19 cellular contexts compared by ENCODE assay signal in genomic region chr6:36025260-36025931, GRCh38. TPM values are rescaled to one million over a fixed set of nuclear protein-coding genes. Genes with fewer than 3 reads are reported as not detected.
DNase-seq lines count a peak whose midpoint lies in the region; ATAC-seq, FAIRE-seq and TF ChIP-seq lines count a peak whose summit lies in the region.
"Had no signal": no experiment of that assay in that cellular context is flagged by ENCODE, and none has a peak within 500 bp of the region (broad histone marks: within the 10 kb centered on the region; RNA-seq: fewer than 3 reads in every experiment).

No MANE protein-coding gene starts in this region.

- ATAC-seq in HepG2 (no peak), right lobe of liver (no peak), psoas muscle (no peak)
- ATAC-seq: esophagus mucosa; PC-3; stimulated activated naive CD8-positive, alpha-beta T cell treated with anti-CD3 and anti-CD28 coated beads, Interleukin-15, amount 100 ng/mL, for 72 hours had no signal

- TF ChIP-seq RAD21 in HepG2 (CRISPR knock-in tag; IDR thresholded peaks at IDR 0.05): no peak

- intact Hi-C loops in HepG2 (cut with micrococcal nuclease; ENCODE audit: unreplicated experiment) (loop anchor here (5.0 to 10.0 kb wide), 2 partner anchors 81 to 103 kb away; partner anchors contain the start of gene SRPK1), right lobe of liver (cut with DNase I) (loop anchor here in 1 of 2 donors (5.0 kb wide), 1 partner anchor 72 kb away; no protein-coding TSS in a partner anchor), psoas muscle (cut with DNase I) (loop anchor here in 1 of 2 donors (10.0 kb wide), 1 partner anchor 339 kb away; no protein-coding TSS in a partner anchor)

- H3K4me2 ChIP-seq in HepG2 (ENCODE audit: low read depth, low read length): no peak overlapping the region

- peak overlapping the region; percentile 12 for H3K4me3 Mint-ChIP-seq in type B pancreatic cell
- H3K4me3 Mint-ChIP-seq: CD4-positive, alpha-beta T cell; stimulated activated naive CD8-positive, alpha-beta T cell treated with anti-CD3 and anti-CD28 coated beads, Interleukin-15, amount 100 ng/mL, for 72 hours had no signal

- no peak for FAIRE-seq in HepG2 (lab: Jason Lieb, UNC)
- FAIRE-seq: A204.1, urothelium cell line had no signal

- H3K9me3 Mint-ChIP-seq in type B pancreatic cell: no peaks in the 10 kb centered on the region
- H3K9me3 Mint-ChIP-seq: CD4-positive, alpha-beta T cell; stimulated activated naive CD8-positive, alpha-beta T cell treated with anti-CD3 and anti-CD28 coated beads, Interleukin-15, amount 100 ng/mL, for 72 hours had no signal

- TF ChIP-seq CTCF in HepG2 (CRISPR knock-in tag; IDR thresholded peaks at IDR 0.05) (no peak), right lobe of liver (IDR thresholded peaks at IDR 0.05) (no peak), fibroblast of villous mesenchyme (IDR thresholded peaks at IDR 0.05; ENCODE audit: insufficient read depth, low read depth, low read length) (no peak), type B pancreatic cell (conservative IDR thresholded peaks at IDR 0.05) (no peak), psoas muscle (IDR thresholded peaks at IDR 0.05) (no peak)

- H4K20me1 ChIP-seq in HepG2 (ENCODE audit: insufficient read depth, low read length): peaks cover 10% of the 10 kb centered on the region

- H3K4me1 ChIP-seq in HepG2 (ENCODE audit: insufficient read depth, low read length) (peaks cover 25% of the 10 kb centered on the region), right lobe of liver (peaks cover 0 to 9% (median 3%) of the 10 kb centered on the region in 4 donors), psoas muscle (peaks cover 8% of the 10 kb centered on the region)

- 55% methylated on average over 1 of the region's 1 CpG for WGBS in HepG2 (ENCODE audit: low lambda C conversion rate)
- WGBS in right lobe of liver (ENCODE audit: insufficient coverage, low coverage, low lambda C conversion rate, missing lambda C conversion rate): 71% methylated on average over 1 of the region's 1 CpG
- 84 to 93% (median 92%) methylated on average over 1 of the region's 1 CpG for WGBS in psoas muscle, 3 donors

- POLR2A ChIA-PET in HepG2 (lab: Yijun Ruan, JAX): interaction anchor here (1.3 to 3.7 kb wide), 2 partner anchors 38 to 105 kb away, joined by 3 to 50 read pairs; no protein-coding TSS in a partner anchor

- DNase-seq in HepG2 (ENCODE audit: low spot score): no peak
- DNase-seq in right lobe of liver: no peak
- peak; percentile 27 for DNase-seq in amniotic stem cell (lab: John Stamatoyannopoulos, UW)
- peak; percentile 68 for DNase-seq in fibroblast of villous mesenchyme (ENCODE audit: low read depth)
- no peak for DNase-seq in type B pancreatic cell (ENCODE audit: extremely low spot score, unreplicated experiment)
- no peak for DNase-seq in NCI-H1105 treated with DMSO at 0.1 percent for 48 hours (lab: John Stamatoyannopoulos, UW)
- no peak for DNase-seq in hypothalamus (lab: John Stamatoyannopoulos, UW)
- DNase-seq in psoas muscle: no peak
- DNase-seq: activated CD4-positive, alpha-beta T cell treated with anti-CD3 and anti-CD28 coated beads for 48 hours; CD4-positive, alpha-beta T cell; MM.1S; NCI-H1930; stimulated activated naive CD8-positive, alpha-beta T cell treated with anti-CD3 and anti-CD28 coated beads, Interleukin-15, amount 100 ng/mL, for 72 hours had no signal

- peaks cover 24% of the 10 kb centered on the region for H3K27me3 Mint-ChIP-seq in type B pancreatic cell

- H3K9me3 ChIP-seq in HepG2 (ENCODE audit: low read length): no peaks in the 10 kb centered on the region
- no peaks in the 10 kb centered on the region for H3K9me3 ChIP-seq in right lobe of liver
- no peaks in the 10 kb centered on the region for H3K9me3 ChIP-seq in psoas muscle
- H3K9me3 ChIP-seq: ascending aorta had no signal

- H3K36me3 Mint-ChIP-seq in type B pancreatic cell: no peaks in the 10 kb centered on the region

- H3K36me3 ChIP-seq in HepG2 (replicated peaks in 1 of 2; ENCODE audit: control insufficient read depth in 1 of 2, insufficient read depth in 2 of 2, low read length in 2 of 2): no peaks in the 10 kb centered on the region
- H3K36me3 ChIP-seq in right lobe of liver: no peaks in the 10 kb centered on the region
- no peaks in the 10 kb centered on the region for H3K36me3 ChIP-seq in psoas muscle (ENCODE audit: insufficient read depth in 1 of 2, low read depth in 1 of 2)
- H3K36me3 ChIP-seq: ascending aorta had no signal

- CTCF ChIA-PET in HepG2 (lab: Yijun Ruan, JAX; ENCODE audit: low intra/inter-chr PET ratio, low total read pairs): no interaction called here

- no peak overlapping the region for H2AFZ ChIP-seq in HepG2 (ENCODE audit: low read length)

- H3K27ac ChIP-seq in HepG2 (ENCODE audit: extremely low read length, insufficient read depth, low read length): no peak overlapping the region
- H3K27ac ChIP-seq in right lobe of liver: no peak overlapping the region
- H3K27ac ChIP-seq in psoas muscle: no peak overlapping the region
- H3K27ac ChIP-seq: ascending aorta had no signal

- peaks cover 17% of the 10 kb centered on the region for H3K4me1 Mint-ChIP-seq in type B pancreatic cell (ENCODE audit: unreplicated experiment)

- H3K9ac ChIP-seq in HepG2 (ENCODE audit: insufficient read depth, low read depth, low read length): no peak overlapping the region

- no peak overlapping the region for H3K27ac Mint-ChIP-seq in type B pancreatic cell
- H3K27ac Mint-ChIP-seq: CD4-positive, alpha-beta T cell; stimulated activated naive CD8-positive, alpha-beta T cell treated with anti-CD3 and anti-CD28 coated beads, Interleukin-15, amount 100 ng/mL, for 72 hours had no signal

- in situ Hi-C loops in HepG2 (cut with HindIII; ENCODE audit: extremely low pct_ligation_motif_present, low pct_unique_long_range_greater_than_20kb): loop anchor here (5.0 kb wide), 2 partner anchors 72 to 172 kb away; partner anchors contain the start of gene BRPF3

- TF ChIP-seq EP300 in HepG2 (IDR thresholded peaks at IDR 0.05; ENCODE audit: low read depth in 2 of 2, low read length in 2 of 2) (no peak), HepG2 (CRISPR knock-in tag; IDR thresholded peaks at IDR 0.05; ENCODE audit: borderline replicate concordance) (no peak)

- H3K4me3 ChIP-seq in HepG2 (replicated peaks in 1 of 3; ENCODE audit: insufficient read depth in 1 of 3, low read depth in 2 of 3, low read length in 3 of 3) (no peak overlapping the region), right lobe of liver (no peak overlapping the region), fibroblast of villous mesenchyme (ENCODE audit: low read depth, low read length) (no peak overlapping the region), psoas muscle (no peak overlapping the region)
- H3K4me3 ChIP-seq: ascending aorta had no signal

- no peaks in the 10 kb centered on the region; a peak in 1 of 5 replicates for H3K27me3 ChIP-seq in HepG2 (ENCODE audit: control insufficient read depth in 1 of 2, insufficient read depth in 2 of 2, low read length in 2 of 2)
- H3K27me3 ChIP-seq in right lobe of liver: no peaks in the 10 kb centered on the region
- H3K27me3 ChIP-seq in psoas muscle (ENCODE audit: insufficient read depth in 3 of 3, low read length in 2 of 3): no peaks in the 10 kb centered on the region
- H3K27me3 ChIP-seq: ascending aorta had no signal

- TF ChIP-seq POLR2A in HepG2 (IDR thresholded peaks at IDR 0.05; ENCODE audit: insufficient read depth in 1 of 2, low read depth in 2 of 2, low read length in 2 of 2) (no peak), right lobe of liver (IDR thresholded peaks at IDR 0.05) (no peak)

- H3K79me2 ChIP-seq in HepG2 (ENCODE audit: insufficient read depth, low read length): peaks cover 28% of the 10 kb centered on the region

- BruUV-seq in HepG2 (replicated peaks; lab: Mats Ljungman, UMichigan): no TSS peak

RNA-seq across cellular contexts. Expression of gene SLC26A8, which starts 1.0 kb away (rescaled TPM):
- total RNA-seq in HepG2 (2016; rRNA removed; fragmentation: Illumina TruSeq; extraction: Trizol) (not detected in 2 replicates), right lobe of liver (under 1 TPM; 0.06 to 0.33 (median 0.09) TPM), fibroblast of villous mesenchyme (not detected in 2 replicates), type B pancreatic cell (ENCODE audit: low replicate concordance) (0.19 TPM in 1 of 2 replicates, not detected in the other), psoas muscle (under 1 TPM in 1 of 4 donors, not detected in 3; 0.15 TPM)
- total RNA-seq in HepG2 (2016; cell fraction: cytosol; rRNA removed; fragmentation: Illumina TruSeq; extraction: Trizol; ENCODE audit: low read depth): not detected in 2 replicates
- total RNA-seq in HepG2 (2016; cell fraction: insoluble cytoplasmic fraction; rRNA removed; fragmentation: Illumina TruSeq; extraction: Trizol): 0.11 TPM in 1 of 2 replicates, not detected in the other
- not detected in 2 replicates for total RNA-seq in HepG2 (2016; cell fraction: membrane; rRNA removed; fragmentation: Illumina TruSeq; extraction: Trizol)
- 0.09 and 0.12 TPM in 2 replicates for total RNA-seq in HepG2 (2016; cell fraction: nucleus; rRNA removed; fragmentation: Illumina TruSeq; extraction: Trizol)
- polyA plus RNA-seq in HepG2 (2011; rRNA removed) (0.42 and 0.46 TPM in 2 replicates), psoas muscle (under 1 TPM in 1 of 3 donors, not detected in 2; 0.04 TPM)
- polyA plus RNA-seq in HepG2 (2011; cell fraction: cytosol; rRNA removed): 0.16 and 0.17 TPM in 2 replicates
- 0.64 and 1.1 TPM in 2 replicates for polyA plus RNA-seq in HepG2 (2011; cell fraction: nucleus; rRNA removed)
- polyA plus RNA-seq in HepG2 (2012): 0.05 and 0.16 TPM in 2 replicates
- polyA plus RNA-seq in HepG2 (2016; cell fraction: cytosol; fragmentation: Illumina TruSeq; extraction: Trizol; ENCODE audit: low read depth): not detected in 2 replicates
- 0.11 TPM in 1 of 2 replicates, not detected in the other for polyA plus RNA-seq in HepG2 (2016; cell fraction: insoluble cytoplasmic fraction; fragmentation: Illumina TruSeq; extraction: Trizol; ENCODE audit: low read depth)
- not detected in 2 replicates for polyA plus RNA-seq in HepG2 (2016; cell fraction: membrane; fragmentation: Illumina TruSeq; extraction: Trizol; ENCODE audit: low read depth)
- 0.15 and 0.28 TPM in 2 replicates for polyA plus RNA-seq in HepG2 (2016; cell fraction: nucleus; fragmentation: Illumina TruSeq; extraction: Trizol; ENCODE audit: insufficient read depth, low read depth)
- polyA minus RNA-seq in HepG2 (2011; rRNA and poly(A)+ RNA removed; ENCODE audit: low replicate concordance): 0.42 TPM in 1 of 2 replicates, not detected in the other
- polyA minus RNA-seq in HepG2 (2011; cell fraction: cytosol; rRNA and poly(A)+ RNA removed): 0.26 TPM in 1 of 2 replicates, not detected in the other
- 0.39 and 0.50 TPM in 2 replicates for polyA minus RNA-seq in HepG2 (2011; cell fraction: nucleus; rRNA and poly(A)+ RNA removed)
- total RNA-seq: ascending aorta; CD4-positive, alpha-beta T cell; PC-3; SK-MEL-5 had no signal

RNA-seq across cellular contexts. Expression of gene MAPK14, which starts 2.2 kb away (rescaled TPM):
- 67.3 and 74.9 TPM in 2 replicates for total RNA-seq in HepG2 (2016; rRNA removed; fragmentation: Illumina TruSeq; extraction: Trizol)
- 7.2 and 7.5 TPM in 2 replicates for total RNA-seq in HepG2 (2016; cell fraction: cytosol; rRNA removed; fragmentation: Illumina TruSeq; extraction: Trizol; ENCODE audit: low read depth)
- 67.5 and 68.5 TPM in 2 replicates for total RNA-seq in HepG2 (2016; cell fraction: insoluble cytoplasmic fraction; rRNA removed; fragmentation: Illumina TruSeq; extraction: Trizol)
- total RNA-seq in HepG2 (2016; cell fraction: membrane; rRNA removed; fragmentation: Illumina TruSeq; extraction: Trizol): 20.7 and 21.7 TPM in 2 replicates
- total RNA-seq in HepG2 (2016; cell fraction: nucleus; rRNA removed; fragmentation: Illumina TruSeq; extraction: Trizol): 113 and 120 TPM in 2 replicates
- polyA plus RNA-seq in HepG2 (2011; rRNA removed): 52.0 and 66.3 TPM in 2 replicates
- 29.4 and 43.0 TPM in 2 replicates for polyA plus RNA-seq in HepG2 (2011; cell fraction: cytosol; rRNA removed)
- polyA plus RNA-seq in HepG2 (2011; cell fraction: nucleus; rRNA removed): 53.6 and 57.1 TPM in 2 replicates
- polyA plus RNA-seq in HepG2 (2012): 53.3 and 55.6 TPM in 2 replicates
- 2.4 and 3.2 TPM in 2 replicates for polyA plus RNA-seq in HepG2 (2016; cell fraction: cytosol; fragmentation: Illumina TruSeq; extraction: Trizol; ENCODE audit: low read depth)
- 53.0 and 55.3 TPM in 2 replicates for polyA plus RNA-seq in HepG2 (2016; cell fraction: insoluble cytoplasmic fraction; fragmentation: Illumina TruSeq; extraction: Trizol; ENCODE audit: low read depth)
- polyA plus RNA-seq in HepG2 (2016; cell fraction: membrane; fragmentation: Illumina TruSeq; extraction: Trizol; ENCODE audit: low read depth): 8.8 and 9.7 TPM in 2 replicates
- 90.3 and 105 TPM in 2 replicates for polyA plus RNA-seq in HepG2 (2016; cell fraction: nucleus; fragmentation: Illumina TruSeq; extraction: Trizol; ENCODE audit: insufficient read depth, low read depth)
- 75.6 and 86.1 TPM in 2 replicates for polyA minus RNA-seq in HepG2 (2011; rRNA and poly(A)+ RNA removed; ENCODE audit: low replicate concordance)
- 50.6 and 54.7 TPM in 2 replicates for polyA minus RNA-seq in HepG2 (2011; cell fraction: cytosol; rRNA and poly(A)+ RNA removed)
- polyA minus RNA-seq in HepG2 (2011; cell fraction: nucleus; rRNA and poly(A)+ RNA removed): 204 and 254 TPM in 2 replicates
- total RNA-seq in right lobe of liver: 10 to 100 TPM; 37.9 to 53.3 (median 45.3) TPM
- total RNA-seq in fibroblast of villous mesenchyme: 51.9 and 86.8 TPM in 2 replicates
- total RNA-seq in type B pancreatic cell (ENCODE audit: low replicate concordance): 40.1 and 52.1 TPM in 2 replicates
- total RNA-seq in psoas muscle: 10 to 100 TPM; 23.9 to 32.8 (median 31.4) TPM
- 10 to 100 TPM; 11.8 to 42.0 (median 25.3) TPM for polyA plus RNA-seq in psoas muscle

Comparison
In these comparisons a context has a peak if more than half of its experiments do, and no peak if none do; other contexts are left out.
1. DNase-seq: peak in amniotic stem cell (single experiment) and fibroblast of villous mesenchyme (single experiment); none in HepG2 (single experiment), right lobe of liver (0 of 3), type B pancreatic cell (single experiment), NCI-H1105 treated with DMSO at 0.1 percent for 48 hours (single experiment), hypothalamus (0 of 51) and psoas muscle (0 of 2).